ENCODE assay signal across 24 cellular contexts in the genomic region with DNA sequence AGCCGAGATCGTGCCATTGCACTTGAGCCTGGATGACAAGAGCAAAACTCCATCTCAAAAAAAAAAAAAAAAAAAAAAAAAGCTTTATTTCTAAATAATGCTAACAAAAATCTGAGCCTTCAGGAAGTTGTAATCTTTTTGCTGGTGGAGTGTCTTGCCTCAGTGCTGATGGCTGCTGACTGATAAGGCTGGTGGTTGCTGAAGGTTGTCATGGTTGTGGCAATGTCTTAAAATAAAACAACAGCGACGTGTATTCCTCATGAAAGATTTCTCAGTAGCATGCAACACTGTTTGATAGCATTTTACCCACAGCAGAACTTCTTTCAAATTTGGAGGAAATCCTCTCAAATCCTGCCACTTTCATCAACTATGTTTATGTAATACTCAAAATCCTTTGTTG.
"Had no signal": no experiment of that assay in that cellular context is flagged by ENCODE, and none has a peak within 500 bp of the region (broad histone marks: within the 10 kb centered on the region; RNA-seq: fewer than 3 reads in every experiment).

No MANE protein-coding gene starts in this region.

- DNase-seq: dorsolateral prefrontal cortex; effector CD8-positive, alpha-beta T cell; foreskin melanocyte; head of caudate nucleus; left colon; left ventricle myocardium superior; mesenchymal stem cell; midbrain; naive B cell; nephron progenitor cell; psoas muscle; retina; right lobe of liver; spleen; stimulated activated CD4-positive, alpha-beta T cell treated with anti-CD3 and anti-CD28 coated beads, Interleukin-15, amount 100 ng/mL, for 24 hours; stimulated activated CD4-positive, alpha-beta T cell treated with anti-CD3 and anti-CD28 coated beads, Interleukin-1b, Interleukin-23, amount 100 ng/mL, for 48 hours; stimulated activated CD4-positive, alpha-beta T cell treated with anti-CD3 and anti-CD28 coated beads, Interleukin-4, amount 100 ng/mL, for 24 hours; tibial artery; upper lobe of right lung had no signal

- H3K4me2 ChIP-seq: hepatocyte had no signal

- H3K4me1 ChIP-seq: psoas muscle, right lobe of liver, spleen, tibial artery, upper lobe of right lung, vagina had no signal

- H3K4me1 Mint-ChIP-seq: naive B cell; stimulated activated memory B cell treated with anti-CD40 and anti-IgM and Interleukin-4, amounts not matched to agents 10 μg/mL and 1 μg/mL and 100 μg/mL, for 72 hours had no signal

- H3K36me3 Mint-ChIP-seq: naive B cell; stimulated activated memory B cell treated with anti-CD40 and anti-IgM and Interleukin-4, amounts not matched to agents 10 μg/mL and 1 μg/mL and 100 μg/mL, for 72 hours had no signal

- H3K27ac Mint-ChIP-seq: naive B cell; nephron progenitor cell; stimulated activated memory B cell treated with anti-CD40 and anti-IgM and Interleukin-4, amounts not matched to agents 10 μg/mL and 1 μg/mL and 100 μg/mL, for 72 hours; stimulated activated naive CD8-positive, alpha-beta T cell treated with anti-CD3 and anti-CD28 coated beads, Interleukin-15, Interleukin-2, amounts not matched to agents 100 ng/mL and 50 ng/mL, for 24 hours had no signal

- H3K9me3 ChIP-seq: psoas muscle, right lobe of liver, spleen, tibial artery, upper lobe of right lung, vagina had no signal

- H2AFZ ChIP-seq: hepatocyte had no signal

- H3K27me3 ChIP-seq: dorsolateral prefrontal cortex, hepatocyte, right lobe of liver, spleen, tibial artery, upper lobe of right lung, vagina had no signal

- ATAC-seq: left colon; left ventricle myocardium superior; psoas muscle; right lobe of liver; stimulated activated memory B cell treated with anti-CD40 and anti-IgM and Interleukin-4, amounts not matched to agents 10 μg/mL and 1 μg/mL and 100 μg/mL, for 72 hours; upper lobe of right lung had no signal

- H3K27me3 Mint-ChIP-seq: stimulated activated memory B cell treated with anti-CD40 and anti-IgM and Interleukin-4, amounts not matched to agents 10 μg/mL and 1 μg/mL and 100 μg/mL, for 72 hours; stimulated activated naive CD8-positive, alpha-beta T cell treated with anti-CD3 and anti-CD28 coated beads, Interleukin-15, Interleukin-2, amounts not matched to agents 100 ng/mL and 50 ng/mL, for 24 hours had no signal

- H3K36me3 ChIP-seq: right lobe of liver, spleen, tibial artery, upper lobe of right lung, vagina had no signal

- H3K4me3 Mint-ChIP-seq: naive B cell; nephron progenitor cell; stimulated activated memory B cell treated with anti-CD40 and anti-IgM and Interleukin-4, amounts not matched to agents 10 μg/mL and 1 μg/mL and 100 μg/mL, for 72 hours; stimulated activated naive CD8-positive, alpha-beta T cell treated with anti-CD3 and anti-CD28 coated beads, Interleukin-15, Interleukin-2, amounts not matched to agents 100 ng/mL and 50 ng/mL, for 24 hours had no signal

- H3K9me3 Mint-ChIP-seq: nephron progenitor cell; stimulated activated memory B cell treated with anti-CD40 and anti-IgM and Interleukin-4, amounts not matched to agents 10 μg/mL and 1 μg/mL and 100 μg/mL, for 72 hours had no signal

- H3K4me3 ChIP-seq: dorsolateral prefrontal cortex, hepatocyte, lung, psoas muscle, right lobe of liver, spleen, tibial artery, upper lobe of right lung, vagina had no signal

- H3K79me2 ChIP-seq: hepatocyte had no signal
